In the genomic region with DNA sequence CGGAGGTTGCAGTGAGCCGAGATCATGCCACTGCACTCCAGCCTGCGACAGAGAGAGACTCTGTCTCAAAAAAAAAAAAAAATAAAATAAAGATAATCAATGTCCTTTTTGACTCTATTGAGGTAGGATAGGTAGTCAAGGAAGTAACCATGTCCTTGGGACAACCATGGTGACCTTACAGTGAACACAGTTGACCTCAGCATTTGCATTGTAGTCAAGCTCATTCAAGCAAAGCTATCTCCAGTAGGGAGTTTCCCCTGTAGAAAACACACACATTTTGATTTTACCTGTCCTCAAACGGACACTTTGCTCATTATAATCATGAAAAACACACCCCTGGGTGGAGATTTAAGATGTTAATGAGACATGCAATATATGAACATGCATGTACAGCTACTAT, we compare ENCODE assay signal across 16 cellular contexts.
A peak's percentile ranks its signal among the peaks of the same experiment; 100 is the strongest.
DNase-seq lines count a peak whose midpoint lies in the region; ATAC-seq and TF ChIP-seq lines count a peak whose summit lies in the region.
"Had no signal": no experiment of that assay in that cellular context is flagged by ENCODE, and none has a peak within 500 bp of the region (broad histone marks: within the 10 kb centered on the region; RNA-seq: fewer than 3 reads in every experiment).

No MANE protein-coding gene starts in this region.

- no peaks in the 10 kb centered on the region for H3K27me3 Mint-ChIP-seq in stimulated activated memory B cell treated with anti-CD40 and anti-IgM and Interleukin-4, amounts not matched to agents 10 μg/mL and 1 μg/mL and 100 μg/mL, for 72 hours

- 87% methylated on average over 4 of the region's 4 CpGs for WGBS in prostate gland

- intact Hi-C loops in prostate gland (cut with DNase I) = no loop called here

- TF ChIP-seq POLR2A in prostate gland (IDR thresholded peaks at IDR 0.05) = no peak

- no peak overlapping the region for H3K4me3 ChIP-seq in prostate gland
- H3K4me3 ChIP-seq: cardiac muscle cell had no signal

- ATAC-seq in GM19035 (IDR thresholded peaks at IDR 0.05; ENCODE audit: unreplicated experiment) (peak; percentile 89), GM21786 (IDR thresholded peaks at IDR 0.05; ENCODE audit: unreplicated experiment) (peak; percentile 87), HG03108 (IDR thresholded peaks at IDR 0.05; ENCODE audit: unreplicated experiment) (peak; percentile 98)
- peak; percentile 64 for ATAC-seq in stimulated activated memory B cell treated with anti-CD40 and anti-IgM and Interleukin-4, amounts not matched to agents 10 μg/mL and 1 μg/mL and 100 μg/mL, for 72 hours
- ATAC-seq: activated naive CD4-positive, alpha-beta T cell treated with anti-CD3 and anti-CD28 coated beads, Interleukin-2, amount 50 U/mL, for 72 hours; Right ventricle myocardium inferior had no signal

- H3K27ac ChIP-seq in caudate nucleus (ENCODE audit: low read depth, low read length) (no peak overlapping the region), prostate gland (no peak overlapping the region)
- H3K27ac ChIP-seq: cardiac muscle cell had no signal

- no peaks in the 10 kb centered on the region for H3K4me1 ChIP-seq in prostate gland (replicated peaks)

- TF ChIP-seq CTCF in prostate gland (IDR thresholded peaks at IDR 0.05) = no peak

- DNase-seq in caudate nucleus (lab: John Stamatoyannopoulos, UW) (no peak), prostate gland (ENCODE audit: low spot score) (no peak), NCI-H82 treated with DMSO at 0.1 percent for 48 hours (lab: John Stamatoyannopoulos, UW; ENCODE audit: unreplicated experiment) (no peak)
- no peak for DNase-seq in activated CD4-positive, alpha-beta T cell treated with anti-CD3 and anti-CD28 coated beads for 48 hours
- DNase-seq: CD4-positive, alpha-beta memory T cell; GDM1; kidney; NCI-H1930; trophoblast cell had no signal

- no peak overlapping the region for H3K4me3 Mint-ChIP-seq in stimulated activated memory B cell treated with anti-CD40 and anti-IgM and Interleukin-4, amounts not matched to agents 10 μg/mL and 1 μg/mL and 100 μg/mL, for 72 hours
- H3K4me3 Mint-ChIP-seq: CD4-positive, alpha-beta memory T cell had no signal

- H3K27me3 ChIP-seq in prostate gland (replicated peaks; ENCODE audit: insufficient read depth) = no peaks in the 10 kb centered on the region
- H3K27me3 ChIP-seq: cardiac muscle cell had no signal

- peaks cover 12% of the 10 kb centered on the region for H3K4me1 Mint-ChIP-seq in stimulated activated memory B cell treated with anti-CD40 and anti-IgM and Interleukin-4, amounts not matched to agents 10 μg/mL and 1 μg/mL and 100 μg/mL, for 72 hours
- H3K4me1 Mint-ChIP-seq: CD4-positive, alpha-beta memory T cell had no signal

- no peaks in the 10 kb centered on the region for H3K36me3 ChIP-seq in prostate gland
- H3K36me3 ChIP-seq: cardiac muscle cell had no signal

- H3K9me3 Mint-ChIP-seq in stimulated activated memory B cell treated with anti-CD40 and anti-IgM and Interleukin-4, amounts not matched to agents 10 μg/mL and 1 μg/mL and 100 μg/mL, for 72 hours = peaks cover 3% of the 10 kb centered on the region
- H3K9me3 Mint-ChIP-seq: activated naive CD4-positive, alpha-beta T cell treated with anti-CD3 and anti-CD28 coated beads, Interleukin-2, amount 50 U/mL, for 72 hours had no signal

- no peaks in the 10 kb centered on the region for H3K9me3 ChIP-seq in prostate gland

- H3K36me3 Mint-ChIP-seq in stimulated activated memory B cell treated with anti-CD40 and anti-IgM and Interleukin-4, amounts not matched to agents 10 μg/mL and 1 μg/mL and 100 μg/mL, for 72 hours = no peaks in the 10 kb centered on the region
- H3K36me3 Mint-ChIP-seq: activated naive CD4-positive, alpha-beta T cell treated with anti-CD3 and anti-CD28 coated beads, Interleukin-2, amount 50 U/mL, for 72 hours; CD4-positive, alpha-beta memory T cell had no signal

- no peak overlapping the region for H3K27ac Mint-ChIP-seq in stimulated activated memory B cell treated with anti-CD40 and anti-IgM and Interleukin-4, amounts not matched to agents 10 μg/mL and 1 μg/mL and 100 μg/mL, for 72 hours
- H3K27ac Mint-ChIP-seq: activated naive CD4-positive, alpha-beta T cell treated with anti-CD3 and anti-CD28 coated beads, Interleukin-2, amount 50 U/mL, for 72 hours; CD4-positive, alpha-beta memory T cell had no signal
